13 cellular contexts compared by ENCODE assay signal in the genomic region with DNA sequence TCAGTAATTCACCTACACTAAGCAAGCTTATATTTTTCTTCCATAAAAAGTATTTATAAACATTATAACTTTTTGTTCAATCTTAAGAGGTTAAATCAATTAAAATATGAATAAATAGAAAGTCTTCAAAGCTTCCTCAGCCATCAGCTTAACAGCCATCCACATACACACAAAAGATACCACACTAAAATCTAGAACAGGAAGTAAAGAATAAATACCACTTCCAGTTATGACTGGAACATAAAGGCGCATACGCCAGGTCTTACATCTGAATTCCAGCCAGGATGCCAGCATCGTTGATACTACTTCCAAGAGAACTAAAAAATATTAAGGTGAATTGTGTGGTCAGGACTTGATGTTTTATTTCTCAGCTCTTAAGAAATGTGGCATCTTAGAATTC. TPM values are rescaled to one million over a fixed set of nuclear protein-coding genes. Genes with fewer than 3 reads are reported as not detected.
DNase-seq lines count a peak whose midpoint lies in the region; ATAC-seq and TF ChIP-seq lines count a peak whose summit lies in the region.
"Had no signal": no experiment of that assay in that cellular context is flagged by ENCODE, and none has a peak within 500 bp of the region (broad histone marks: within the 10 kb centered on the region; RNA-seq: fewer than 3 reads in every experiment).

No MANE protein-coding gene starts in this region.

- no peak overlapping the region for H3K9ac ChIP-seq in neural progenitor cell

- H3K4me1 Mint-ChIP-seq in activated CD8-positive, alpha-beta memory T cell treated with anti-CD3 and anti-CD28 coated beads, Interleukin-2, amount 10 ng/mL, durations not matched to agents 7 days and 5 days, result peaks cover 23% of the 10 kb centered on the region
- H3K4me1 Mint-ChIP-seq in neural progenitor cell, result peaks cover 3% of the 10 kb centered on the region
- H3K4me1 Mint-ChIP-seq in immature natural killer cell, result peaks cover 2 to 6% of the 10 kb centered on the region in 2 donors

- H3K27ac ChIP-seq in neural progenitor cell, result no peak overlapping the region
- H3K27ac ChIP-seq: esophagus muscularis mucosa had no signal

- CTCF ChIA-PET in activated CD8-positive, alpha-beta memory T cell treated with anti-CD3 and anti-CD28 coated beads, Interleukin-2, amount 10 ng/mL, durations not matched to agents 7 days and 5 days (lab: Charles Lee), result interaction anchor here (1.2 to 2.5 kb wide), 7 partner anchors 8 to 637 kb away, joined by 3 to 11 read pairs (median 4); no protein-coding TSS in a partner anchor

- ATAC-seq in activated CD8-positive, alpha-beta memory T cell treated with anti-CD3 and anti-CD28 coated beads, Interleukin-2, amount 10 ng/mL, durations not matched to agents 7 days and 5 days, result peak; percentile 80
- ATAC-seq in HG02642 (IDR thresholded peaks at IDR 0.05; ENCODE audit: poor library complexity, unreplicated experiment) (peak; percentile 58), HG03558 (IDR thresholded peaks at IDR 0.05; ENCODE audit: extremely low read depth, unreplicated experiment) (peak; percentile 65)

- H3K36me3 Mint-ChIP-seq in activated CD8-positive, alpha-beta memory T cell treated with anti-CD3 and anti-CD28 coated beads, Interleukin-2, amount 10 ng/mL, durations not matched to agents 7 days and 5 days, result peaks cover 3% of the 10 kb centered on the region
- H3K36me3 Mint-ChIP-seq in neural progenitor cell (no peaks in the 10 kb centered on the region), immature natural killer cell (no peaks in the 10 kb centered on the region)

- H3K9me3 Mint-ChIP-seq in activated CD8-positive, alpha-beta memory T cell treated with anti-CD3 and anti-CD28 coated beads, Interleukin-2, amount 10 ng/mL, durations not matched to agents 7 days and 5 days (ENCODE audit: low read depth), result no peaks in the 10 kb centered on the region
- H3K9me3 Mint-ChIP-seq in neural progenitor cell (no peaks in the 10 kb centered on the region), immature natural killer cell (no peaks in the 10 kb centered on the region)
- H3K9me3 Mint-ChIP-seq: neural crest cell had no signal

- no peak overlapping the region for H3K4me3 ChIP-seq in neural progenitor cell
- H3K4me3 ChIP-seq: esophagus muscularis mucosa, HAP-1 had no signal

- no peak for TF ChIP-seq CTCF in neural progenitor cell (IDR thresholded peaks at IDR 0.05)

- no peak overlapping the region for H3K27ac Mint-ChIP-seq in activated CD8-positive, alpha-beta memory T cell treated with anti-CD3 and anti-CD28 coated beads, Interleukin-2, amount 10 ng/mL, durations not matched to agents 7 days and 5 days
- H3K27ac Mint-ChIP-seq in neural progenitor cell (no peak overlapping the region), immature natural killer cell (no peak overlapping the region)

- no peaks in the 10 kb centered on the region for H3K9me3 ChIP-seq in neural progenitor cell (ENCODE audit: low read depth)
- H3K9me3 ChIP-seq: esophagus muscularis mucosa, HAP-1 had no signal

- peaks cover 51% of the 10 kb centered on the region for H3K27me3 Mint-ChIP-seq in activated CD8-positive, alpha-beta memory T cell treated with anti-CD3 and anti-CD28 coated beads, Interleukin-2, amount 10 ng/mL, durations not matched to agents 7 days and 5 days
- H3K27me3 Mint-ChIP-seq in neural progenitor cell (ENCODE audit: insufficient read depth, low read depth) (peaks cover 14% of the 10 kb centered on the region), immature natural killer cell (ENCODE audit: low read depth in 3 of 3) (peaks cover 0 to 11% (median 7%) of the 10 kb centered on the region in 3 donors)

- no peaks in the 10 kb centered on the region for H3K4me1 ChIP-seq in neural progenitor cell

- peak overlapping the region; percentile 36 for H2AFZ ChIP-seq in neural progenitor cell (replicated peaks)

- DNase-seq in activated CD8-positive, alpha-beta memory T cell treated with anti-CD3 and anti-CD28 coated beads, Interleukin-2, amount 10 ng/mL, durations not matched to agents 7 days and 5 days, result no peak
- no peak for DNase-seq in activated CD8-positive, alpha-beta memory T cell treated with anti-CD3 and anti-CD28 coated beads, Interleukin-2, amount 50 U/mL, for 4 hours
- DNase-seq in neural progenitor cell (ENCODE audit: low spot score) (no peak), immature natural killer cell (no peak), NCI-H187 treated with DMSO at 0.1 percent for 48 hours (lab: John Stamatoyannopoulos, UW) (no peak), NCI-H526 (lab: John Stamatoyannopoulos, UW) (no peak)
- DNase-seq: kidney glomerular epithelial cell, NCI-H82 had no signal

- H3K36me3 ChIP-seq in neural progenitor cell, result no peaks in the 10 kb centered on the region
- H3K36me3 ChIP-seq: esophagus muscularis mucosa, HAP-1 had no signal

- no peaks in the 10 kb centered on the region for H3K79me2 ChIP-seq in neural progenitor cell (ENCODE audit: low read depth)

- H3F3A ChIP-seq in neural progenitor cell (ENCODE audit: low read depth), result peaks cover 13% of the 10 kb centered on the region

- no peaks in the 10 kb centered on the region for H4K20me1 ChIP-seq in neural progenitor cell (ENCODE audit: low read depth)

- H3K4me3 Mint-ChIP-seq in activated CD8-positive, alpha-beta memory T cell treated with anti-CD3 and anti-CD28 coated beads, Interleukin-2, amount 10 ng/mL, durations not matched to agents 7 days and 5 days, result peak overlapping the region; percentile 25
- H3K4me3 Mint-ChIP-seq in neural progenitor cell (no peak overlapping the region), immature natural killer cell (no peak overlapping the region)
- H3K4me3 Mint-ChIP-seq: neural crest cell had no signal

- H3K4me2 ChIP-seq in neural progenitor cell, result no peak overlapping the region

- peaks cover 49% of the 10 kb centered on the region for H3K27me3 ChIP-seq in neural progenitor cell

RNA-seq across cellular contexts. Expression of gene SIX1, which starts 17.0 kb away (rescaled TPM):
- under 1 TPM; 0.47 to 0.89 TPM for total RNA-seq in activated CD8-positive, alpha-beta memory T cell treated with anti-CD3 and anti-CD28 coated beads, Interleukin-2, amount 10 ng/mL, durations not matched to agents 7 days and 5 days
- 0.28 TPM in 1 of 2 replicates, not detected in the other for total RNA-seq in neural progenitor cell (ENCODE audit: low replicate concordance)
- not detected for polyA plus RNA-seq in immature natural killer cell
